In genomic region chr1:219782311-219782710, GRCh38 we compare ENCODE assay signal across 21 cellular contexts.
"Had no signal": no experiment of that assay in that cellular context is flagged by ENCODE, and none has a peak within 500 bp of the region (broad histone marks: within the 10 kb centered on the region; RNA-seq: fewer than 3 reads in every experiment).

No MANE protein-coding gene starts in this region.

- ATAC-seq: heart left ventricle; left colon; mucosa of descending colon; naive thymus-derived CD8-positive, alpha-beta T cell; sciatic nerve; stimulated activated memory B cell treated with anti-CD40 and anti-IgM and Interleukin-4, amounts not matched to agents 10 μg/mL and 1 μg/mL and 100 μg/mL, for 72 hours; upper lobe of right lung had no signal

- H3K36me3 Mint-ChIP-seq: naive thymus-derived CD8-positive, alpha-beta T cell; stimulated activated memory B cell treated with anti-CD40 and anti-IgM and Interleukin-4, amounts not matched to agents 10 μg/mL and 1 μg/mL and 100 μg/mL, for 72 hours had no signal

- H3K9me3 ChIP-seq: heart left ventricle, mucosa of descending colon, spleen, testis, tibial nerve, upper lobe of right lung, vagina had no signal

- H3K9me3 Mint-ChIP-seq: endodermal cell; stimulated activated memory B cell treated with anti-CD40 and anti-IgM and Interleukin-4, amounts not matched to agents 10 μg/mL and 1 μg/mL and 100 μg/mL, for 72 hours had no signal

- H3K4me3 Mint-ChIP-seq: endodermal cell; naive thymus-derived CD8-positive, alpha-beta T cell; stimulated activated memory B cell treated with anti-CD40 and anti-IgM and Interleukin-4, amounts not matched to agents 10 μg/mL and 1 μg/mL and 100 μg/mL, for 72 hours; stimulated activated naive CD8-positive, alpha-beta T cell treated with anti-CD3 and anti-CD28 coated beads, Interleukin-15, Interleukin-2, amounts not matched to agents 100 ng/mL and 50 ng/mL, for 24 hours had no signal

- H3K4me1 ChIP-seq: testis, upper lobe of right lung had no signal

- H3K27ac ChIP-seq: heart left ventricle, spleen, testis, tibial nerve, upper lobe of right lung, vagina had no signal

- H3K27ac Mint-ChIP-seq: endodermal cell; naive thymus-derived CD8-positive, alpha-beta T cell; stimulated activated memory B cell treated with anti-CD40 and anti-IgM and Interleukin-4, amounts not matched to agents 10 μg/mL and 1 μg/mL and 100 μg/mL, for 72 hours; stimulated activated naive CD8-positive, alpha-beta T cell treated with anti-CD3 and anti-CD28 coated beads, Interleukin-15, Interleukin-2, amounts not matched to agents 100 ng/mL and 50 ng/mL, for 24 hours had no signal

- H3K4me3 ChIP-seq: heart left ventricle, mucosa of descending colon, spleen, testis, tibial nerve, upper lobe of right lung, vagina had no signal

- H3K36me3 ChIP-seq: heart left ventricle, spleen, tibial nerve, upper lobe of right lung, vagina had no signal

- H3K27me3 ChIP-seq: heart left ventricle, spleen, testis, tibial nerve, upper lobe of right lung, vagina had no signal

- DNase-seq: dermis blood vessel endothelial cell; effector CD4-positive, alpha-beta T cell; endodermal cell; erythroblast; heart left ventricle; hippocampal formation; left colon; mucosa of descending colon; naive thymus-derived CD8-positive, alpha-beta T cell; posterior cingulate gyrus; spleen; stimulated activated CD4-positive, alpha-beta T cell treated with anti-CD3 and anti-CD28 coated beads, Interleukin-15, amount 100 ng/mL, for 24 hours; stimulated activated CD4-positive, alpha-beta T cell treated with anti-CD3 and anti-CD28 coated beads, Interleukin-1b, Interleukin-23, amount 100 ng/mL, for 48 hours; stimulated activated CD4-positive, alpha-beta T cell treated with anti-CD3 and anti-CD28 coated beads, Interleukin-4, amount 100 ng/mL, for 24 hours; testis; upper lobe of right lung had no signal

- H3K4me1 Mint-ChIP-seq: stimulated activated memory B cell treated with anti-CD40 and anti-IgM and Interleukin-4, amounts not matched to agents 10 μg/mL and 1 μg/mL and 100 μg/mL, for 72 hours had no signal
